In genomic region chr16:56257260-56257659, GRCh38 we compare ENCODE assay signal across 14 cellular contexts.
DNase-seq lines count a peak whose midpoint lies in the region; ATAC-seq and TF ChIP-seq lines count a peak whose summit lies in the region.
"Had no signal": no experiment of that assay in that cellular context is flagged by ENCODE, and none has a peak within 500 bp of the region (broad histone marks: within the 10 kb centered on the region; RNA-seq: fewer than 3 reads in every experiment).

No MANE protein-coding gene starts in this region.

- intact Hi-C loops in transverse colon (cut with DNase I; ENCODE audit: low total_unique reads), result no loop called here

- DNase-seq in NCI-H510A treated with DMSO at 0.1 percent for 48 hours (lab: John Stamatoyannopoulos, UW) (peak; percentile 11), NCI-H510A (lab: John Stamatoyannopoulos, UW) (no peak), RWPE1 (ENCODE audit: low spot score) (no peak), transverse colon (peak; percentile 58), GDM1 (lab: John Stamatoyannopoulos, UW) (no peak)
- DNase-seq: activated CD4-positive, alpha-beta memory T cell treated with anti-CD3 and anti-CD28 coated beads, Interleukin-2, amount 10 ng/mL, durations not matched to agents 7 days and 5 days; activated gamma-delta T cell; Karpas-422; left lung; T1000; upper lobe of left lung had no signal

- peaks cover 4 to 39% (median 6%) of the 10 kb centered on the region in 4 donors for H3K4me1 ChIP-seq in transverse colon
- H3K4me1 ChIP-seq: left lung had no signal

- H3K4me3 ChIP-seq in transverse colon, result no peak overlapping the region
- H3K4me3 ChIP-seq: left lung, upper lobe of left lung had no signal

- WGBS in transverse colon (ENCODE audit: low coverage in 1 of 2), 2 donors, result 56% methylated on average over 5 of the region's 5 CpGs; no CpG with 5 or more reads in 1 of the 2 donors

- no peak for TF ChIP-seq POLR2A in transverse colon (IDR thresholded peaks at IDR 0.05)

- ATAC-seq in GM19467 (IDR thresholded peaks at IDR 0.05; ENCODE audit: unreplicated experiment) (no peak), GM21390 (IDR thresholded peaks at IDR 0.05; ENCODE audit: unreplicated experiment) (no peak)
- ATAC-seq: left lung had no signal

- 0 out of 2 replicates have a peak overlapping the region, but pooled peaks have one; percentile 39 for H3K27ac ChIP-seq in RWPE1
- peak overlapping the region; percentile 98 for H3K27ac ChIP-seq in layer of hippocampus (ENCODE audit: low read depth, low read length)
- peak overlapping the region; percentile 64 to 89 (median 81) for H3K27ac ChIP-seq in transverse colon
- H3K27ac ChIP-seq: left lung, upper lobe of left lung had no signal

- no peaks in the 10 kb centered on the region for H3K27me3 ChIP-seq in layer of hippocampus (ENCODE audit: control insufficient read depth, insufficient read depth, low read length)
- H3K27me3 ChIP-seq in transverse colon, result no peaks in the 10 kb centered on the region
- H3K27me3 ChIP-seq: upper lobe of left lung had no signal

- no peaks in the 10 kb centered on the region for H3K9me3 ChIP-seq in transverse colon
- H3K9me3 ChIP-seq: left lung, upper lobe of left lung had no signal

- no peak for TF ChIP-seq EP300 in transverse colon (IDR thresholded peaks at IDR 0.05; ENCODE audit: low read depth)

- no peaks in the 10 kb centered on the region for H3K36me3 ChIP-seq in transverse colon
- H3K36me3 ChIP-seq: left lung, upper lobe of left lung had no signal

- CTCF ChIA-PET in RWPE1 (lab: Yijun Ruan, JAX), result no interaction called here

- in situ Hi-C loops in transverse colon (cut with MboI; ENCODE audit: low pct_ligation_motif_present in 1 of 4, low pct_unique_long_range_greater_than_20kb in 1 of 4, low sequenced_read_pairs in 3 of 4), result no loop called here

- POLR2A ChIA-PET in RWPE1 (lab: Yijun Ruan, JAX; ENCODE audit: low non-redundant PET), result no interaction called here

- TF ChIP-seq CTCF in RWPE1 (conservative IDR thresholded peaks at IDR 0.05; ENCODE audit: low read depth) (no peak), transverse colon (IDR thresholded peaks at IDR 0.05) (no peak)

Comparison
In these comparisons a context has a peak if more than half of its experiments do, and no peak if none do; other contexts are left out.
1. DNase-seq: peak in NCI-H510A treated with DMSO at 0.1 percent for 48 hours (single experiment) and transverse colon (single experiment); none in NCI-H510A (single experiment), RWPE1 (single experiment) and GDM1 (single experiment).
2. H3K27ac ChIP-seq: peak in every context shown above with its lines; median percentile 98 in layer of hippocampus; 81 in transverse colon; 39 in RWPE1.